In genomic region chr1:19344372-19344810, GRCh38 we compare ENCODE assay signal across 8 cellular contexts. TPM values are rescaled to one million over a fixed set of nuclear protein-coding genes. Genes with fewer than 3 reads are reported as not detected.
A peak's percentile ranks its signal among the peaks of the same experiment; 100 is the strongest.
DNase-seq lines count a peak whose midpoint lies in the region; ATAC-seq and TF ChIP-seq lines count a peak whose summit lies in the region.

No MANE protein-coding gene starts in this region.

- peaks cover 0 to 2% of the 10 kb centered on the region in 2 donors for H3K36me3 ChIP-seq in aorta (ENCODE audit: control insufficient read depth in 1 of 2, insufficient read depth in 2 of 2, low read length in 1 of 2)

- no peak overlapping the region for H3K4me3 Mint-ChIP-seq in T-helper 2 cell treated with Interferon-gamma antibody and Interleukin-4, amounts not matched to agents 5 μg/mL and 100 μg/mL, for 36 hours
- no peak overlapping the region for H3K4me3 Mint-ChIP-seq in natural killer cell treated with Interleukin-12 subunit alpha and Interleukin-12 subunit beta and Interleukin-15 and Interleukin-18, amount 100 ng/mL, for 72 hours

- H3K4me1 ChIP-seq in aorta (ENCODE audit: control insufficient read depth in 1 of 2, insufficient read depth in 2 of 2, low read length in 2 of 2), result no peaks in the 10 kb centered on the region

- H3K9me3 ChIP-seq in aorta (ENCODE audit: control insufficient read depth, low read length), result no peaks in the 10 kb centered on the region

- H3K4me3 ChIP-seq in epithelial cell of proximal tubule (ENCODE audit: low read depth, low read length), result no peak overlapping the region
- no peak overlapping the region for H3K4me3 ChIP-seq in aorta (ENCODE audit: low read length in 2 of 2)

- H3K27me3 ChIP-seq in aorta (ENCODE audit: control insufficient read depth in 1 of 2, insufficient read depth in 2 of 2, low read length in 1 of 2), result no peaks in the 10 kb centered on the region

- intact Hi-C loops in aorta (cut with DNase I), result loop anchor here in 1 of 2 donors (10.0 kb wide), 1 partner anchor 240 kb away; no protein-coding TSS in a partner anchor

- no peaks in the 10 kb centered on the region for H3K27me3 Mint-ChIP-seq in T-helper 2 cell treated with Interferon-gamma antibody and Interleukin-4, amounts not matched to agents 5 μg/mL and 100 μg/mL, for 36 hours (ENCODE audit: low read depth)
- H3K27me3 Mint-ChIP-seq in natural killer cell treated with Interleukin-12 subunit alpha and Interleukin-12 subunit beta and Interleukin-15 and Interleukin-18, amount 100 ng/mL, for 72 hours, result no peaks in the 10 kb centered on the region

- H3K9me3 Mint-ChIP-seq in T-helper 2 cell treated with Interferon-gamma antibody and Interleukin-4, amounts not matched to agents 5 μg/mL and 100 μg/mL, for 36 hours, result no peaks in the 10 kb centered on the region
- no peaks in the 10 kb centered on the region for H3K9me3 Mint-ChIP-seq in natural killer cell treated with Interleukin-12 subunit alpha and Interleukin-12 subunit beta and Interleukin-15 and Interleukin-18, amount 100 ng/mL, for 72 hours

- peak; percentile 80 for TF ChIP-seq CTCF in epithelial cell of proximal tubule (conservative IDR thresholded peaks at IDR 0.05; ENCODE audit: low read depth, low read length)

- no peaks in the 10 kb centered on the region for H3K4me1 Mint-ChIP-seq in T-helper 2 cell treated with Interferon-gamma antibody and Interleukin-4, amounts not matched to agents 5 μg/mL and 100 μg/mL, for 36 hours (ENCODE audit: low read depth)
- peaks cover 0 to 8% of the 10 kb centered on the region in 2 donors for H3K4me1 Mint-ChIP-seq in natural killer cell treated with Interleukin-12 subunit alpha and Interleukin-12 subunit beta and Interleukin-15 and Interleukin-18, amount 100 ng/mL, for 72 hours (ENCODE audit: low read depth in 2 of 2)

- peaks cover 38% of the 10 kb centered on the region for H3K36me3 Mint-ChIP-seq in T-helper 2 cell treated with Interferon-gamma antibody and Interleukin-4, amounts not matched to agents 5 μg/mL and 100 μg/mL, for 36 hours (ENCODE audit: low read depth)
- H3K36me3 Mint-ChIP-seq in natural killer cell treated with Interleukin-12 subunit alpha and Interleukin-12 subunit beta and Interleukin-15 and Interleukin-18, amount 100 ng/mL, for 72 hours, result no peaks in the 10 kb centered on the region

- ATAC-seq in natural killer cell treated with Interleukin-12 subunit alpha and Interleukin-12 subunit beta and Interleukin-15 and Interleukin-18, amount 100 ng/mL, for 72 hours, result peak; percentile 55 to 60
- ATAC-seq in aorta (ENCODE audit: low FRiP score) (peak; percentile 76), HG02588 (IDR thresholded peaks at IDR 0.05; ENCODE audit: unreplicated experiment) (no peak)

- no peak overlapping the region for H3K27ac ChIP-seq in aorta (ENCODE audit: low read depth in 1 of 2, low read length in 2 of 2)

- WGBS in aorta, 2 donors, result 48 to 56% methylated on average over 12 of the region's 12 CpGs

- peak in 4 of 5 experiments; percentile 9 to 33 (median 22) for DNase-seq in T-helper 2 cell
- no peak for DNase-seq in T-helper 2 cell treated with Interferon-gamma antibody and Interleukin-4, amounts not matched to agents 5 μg/mL and 100 μg/mL, for 36 hours (ENCODE audit: low spot score)
- peak; percentile 59 for DNase-seq in NCI-H345 (lab: John Stamatoyannopoulos, UW)
- peak; percentile 77 for DNase-seq in activated CD8-positive, alpha-beta memory T cell treated with anti-CD3 and anti-CD28 coated beads, Interleukin-2, amount 50 U/mL, for 48 hours
- no peak for DNase-seq in epithelial cell of proximal tubule (ENCODE audit: low read depth)
- no peak for DNase-seq in natural killer cell treated with Interleukin-12 subunit alpha and Interleukin-12 subunit beta and Interleukin-15 and Interleukin-18, amount 100 ng/mL, for 72 hours (ENCODE audit: low spot score)
- DNase-seq in aorta, result peak in 1 of 2 donors; percentile 86

- H3K27ac Mint-ChIP-seq in T-helper 2 cell treated with Interferon-gamma antibody and Interleukin-4, amounts not matched to agents 5 μg/mL and 100 μg/mL, for 36 hours, result no peak overlapping the region
- H3K27ac Mint-ChIP-seq in natural killer cell treated with Interleukin-12 subunit alpha and Interleukin-12 subunit beta and Interleukin-15 and Interleukin-18, amount 100 ng/mL, for 72 hours, result no peak overlapping the region

RNA-seq across cellular contexts. Expression of gene SLC66A1, which starts 32.3 kb away (rescaled TPM):
- total RNA-seq in epithelial cell of proximal tubule (21.7 and 23.7 TPM in 2 replicates), aorta (10 to 100 TPM in 1 of 2 donors, 1 to 10 TPM in 1; 7.6 to 13.7 TPM)
- 10 to 100 TPM; 10.0 to 14.9 TPM for total RNA-seq in natural killer cell treated with Interleukin-12 subunit alpha and Interleukin-12 subunit beta and Interleukin-15 and Interleukin-18, amount 100 ng/mL, for 72 hours
- polyA plus RNA-seq in aorta, result 10 to 100 TPM in 1 of 2 donors, 1 to 10 TPM in 1; 4.0 to 15.2 TPM

RNA-seq across cellular contexts. Expression of gene AKR7A2, which starts 32.4 kb away (rescaled TPM):
- total RNA-seq in epithelial cell of proximal tubule, result 92.4 and 102 TPM in 2 replicates
- 10 to 100 TPM; 29.6 to 37.7 TPM for total RNA-seq in natural killer cell treated with Interleukin-12 subunit alpha and Interleukin-12 subunit beta and Interleukin-15 and Interleukin-18, amount 100 ng/mL, for 72 hours
- 10 to 100 TPM; 19.3 to 34.7 TPM for total RNA-seq in aorta
- polyA plus RNA-seq in aorta, result 10 to 100 TPM; 31.4 to 48.0 TPM

RNA-seq across cellular contexts. Expression of gene AKR7A3, which starts 55.8 kb away (rescaled TPM):
- total RNA-seq in epithelial cell of proximal tubule (0.36 and 1.3 TPM in 2 replicates), aorta (1 to 10 TPM; 1.2 to 1.6 TPM)
- 1 to 10 TPM in 1 of 2 donors, under 1 TPM in 1; 0.43 to 2.0 TPM for total RNA-seq in natural killer cell treated with Interleukin-12 subunit alpha and Interleukin-12 subunit beta and Interleukin-15 and Interleukin-18, amount 100 ng/mL, for 72 hours
- 10 to 100 TPM in 1 of 2 donors, 1 to 10 TPM in 1; 2.6 to 99.8 TPM for polyA plus RNA-seq in aorta

Comparison
In these comparisons a context has a peak if more than half of its experiments do, and no peak if none do; other contexts are left out.
1. DNase-seq: peak in T-helper 2 cell (4 of 5), NCI-H345 (single experiment) and activated CD8-positive, alpha-beta memory T cell treated with anti-CD3 and anti-CD28 coated beads, Interleukin-2, amount 50 U/mL, for 48 hours (single experiment); none in T-helper 2 cell treated with Interferon-gamma antibody and Interleukin-4, amounts not matched to agents 5 μg/mL and 100 μg/mL, for 36 hours (single experiment), epithelial cell of proximal tubule (single experiment) and natural killer cell treated with Interleukin-12 subunit alpha and Interleukin-12 subunit beta and Interleukin-15 and Interleukin-18, amount 100 ng/mL, for 72 hours (single experiment).